ENCODE assay signal across 16 cellular contexts in genomic region chr14:95433094-95433478, GRCh38.
"Had no signal": no experiment of that assay in that cellular context is flagged by ENCODE, and none has a peak within 500 bp of the region (broad histone marks: within the 10 kb centered on the region; RNA-seq: fewer than 3 reads in every experiment).

No MANE protein-coding gene starts in this region.

- H3K9me3 Mint-ChIP-seq: activated CD4-positive, alpha-beta T cell treated with anti-CD3 and anti-CD28 coated beads, Interleukin-2, amount 10 ng/mL, durations not matched to agents 24 days and 14 days; activated naive CD8-positive, alpha-beta T cell treated with anti-CD3 and anti-CD28 coated beads, Interleukin-2, amount 50 U/mL, for 24 hours; activated T-helper 1 cell treated with anti-CD3 and anti-CD28 coated beads, Interleukin-12 subunit alpha, Interleukin-12 subunit beta, Interleukin-2, Interleukin-4 antibody, amounts not matched to agents 30 ng/mL and 10 ng/mL and 1 ng/mL, durations not matched to agents 14 hours and 24 hours and 36 hours; dendritic cell treated with granulocyte-macrophage colony-stimulating factor and Interleukin-4, amounts not matched to agents 40 ng/mL and 50 ng/mL, for 4 days; natural killer cell treated with Interleukin-12 subunit alpha and Interleukin-12 subunit beta and Interleukin-15 and Interleukin-18, amount 100 ng/mL, for 72 hours; stimulated activated naive CD8-positive, alpha-beta T cell treated with anti-CD3 and anti-CD28 coated beads, Interleukin-15, Interleukin-2, amounts not matched to agents 100 ng/mL and 50 ng/mL, for 24 hours; T-helper 1 cell treated with Interleukin-12 subunit alpha and Interleukin-12 subunit beta and Interleukin-4 antibody, amounts not matched to agents 30 μg/mL and 1 μg/mL, for 36 hours had no signal

- H3K27ac Mint-ChIP-seq: activated B cell treated with CpG ODN at 0.5 μM for 24 hours; activated naive CD8-positive, alpha-beta T cell treated with anti-CD3 and anti-CD28 coated beads, Interleukin-2, amount 50 U/mL, for 24 hours; activated T-helper 1 cell treated with anti-CD3 and anti-CD28 coated beads, Interleukin-12 subunit alpha, Interleukin-12 subunit beta, Interleukin-2, Interleukin-4 antibody, amounts not matched to agents 30 ng/mL and 10 ng/mL and 1 ng/mL, durations not matched to agents 14 hours and 24 hours and 36 hours; dendritic cell treated with granulocyte-macrophage colony-stimulating factor and Interleukin-4, amounts not matched to agents 40 ng/mL and 50 ng/mL, for 4 days; natural killer cell treated with Interleukin-12 subunit alpha and Interleukin-12 subunit beta and Interleukin-15 and Interleukin-18, amount 100 ng/mL, for 72 hours; stimulated activated naive CD8-positive, alpha-beta T cell treated with anti-CD3 and anti-CD28 coated beads, Interleukin-15, Interleukin-2, amounts not matched to agents 100 ng/mL and 50 ng/mL, for 24 hours; T-helper 1 cell treated with Interleukin-12 subunit alpha and Interleukin-12 subunit beta and Interleukin-4 antibody, amounts not matched to agents 30 μg/mL and 1 μg/mL, for 36 hours had no signal

- H3K9me3 ChIP-seq: upper lobe of right lung had no signal

- H3K27ac ChIP-seq: upper lobe of right lung had no signal

- H3K4me3 ChIP-seq: upper lobe of right lung had no signal

- H3K4me1 ChIP-seq: upper lobe of right lung had no signal

- ATAC-seq: activated naive CD8-positive, alpha-beta T cell treated with anti-CD3 and anti-CD28 coated beads, Interleukin-2, amount 50 U/mL, for 24 hours; esophagus mucosa; natural killer cell treated with Interleukin-12 subunit alpha and Interleukin-12 subunit beta and Interleukin-15 and Interleukin-18, amount 100 ng/mL, for 72 hours; upper lobe of right lung had no signal

- H3K27me3 ChIP-seq: upper lobe of right lung had no signal

- DNase-seq: activated B cell treated with CpG ODN at 0.5 μM for 24 hours; activated CD4-positive, alpha-beta T cell treated with anti-CD3 and anti-CD28 coated beads, Interleukin-2, amount 10 ng/mL, durations not matched to agents 24 days and 14 days; activated naive CD4-positive, alpha-beta T cell; activated naive CD8-positive, alpha-beta T cell treated with anti-CD3 and anti-CD28 coated beads, Interleukin-2, amount 50 U/mL, for 24 hours; central memory CD4-positive, alpha-beta T cell; foreskin melanocyte; head of caudate nucleus; left colon; stimulated activated CD4-positive, alpha-beta T cell treated with anti-CD3 and anti-CD28 coated beads, Interleukin-2, amount 100 ng/mL, for 48 hours; upper lobe of right lung had no signal
